ENCODE assay signal across 14 cellular contexts in genomic region chr2:240465268-240465764, GRCh38. TPM values are rescaled to one million over a fixed set of nuclear protein-coding genes. Genes with fewer than 3 reads are reported as not detected.
DNase-seq lines count a peak whose midpoint lies in the region; ATAC-seq and TF ChIP-seq lines count a peak whose summit lies in the region.
"Had no signal": no experiment of that assay in that cellular context is flagged by ENCODE, and none has a peak within 500 bp of the region (broad histone marks: within the 10 kb centered on the region; RNA-seq: fewer than 3 reads in every experiment).

No MANE protein-coding gene starts in this region.

- no peak overlapping the region for H3K27ac ChIP-seq in osteoblast (ENCODE audit: low read depth, low read length)
- H3K27ac ChIP-seq in MM.1S (ENCODE audit: low read length), result no peak overlapping the region
- no peak overlapping the region for H3K27ac ChIP-seq in gastroesophageal sphincter
- H3K27ac ChIP-seq: PC-9 had no signal

- H3K36me3 Mint-ChIP-seq in glutamatergic neuron (ENCODE audit: unreplicated experiment), result peaks cover 3% of the 10 kb centered on the region
- H3K36me3 Mint-ChIP-seq: IgD-negative memory B cell had no signal

- H3K9me2 ChIP-seq in MM.1S (replicated peaks; ENCODE audit: insufficient read depth, low read length), result no peaks in the 10 kb centered on the region

- H3K9ac ChIP-seq in MM.1S (ENCODE audit: low read length), result no peak overlapping the region

- peaks cover 26% of the 10 kb centered on the region for H3K27me3 Mint-ChIP-seq in glutamatergic neuron (ENCODE audit: unreplicated experiment)
- H3K27me3 Mint-ChIP-seq: IgD-negative memory B cell, T-helper 17 cell had no signal

- WGBS in gastroesophageal sphincter (ENCODE audit: low coverage in 1 of 2), 2 donors, result no CpG with 5 or more reads among the region's 22 CpGs

- H3K9me3 ChIP-seq in osteoblast (ENCODE audit: low read depth, low read length) (no peaks in the 10 kb centered on the region), MM.1S (replicated peaks; ENCODE audit: insufficient read depth, low read length) (no peaks in the 10 kb centered on the region), gastroesophageal sphincter (no peaks in the 10 kb centered on the region)

- H3K27me3 ChIP-seq in H7 (ENCODE audit: control insufficient read depth, insufficient read depth, low read length), result no peaks in the 10 kb centered on the region
- no peaks in the 10 kb centered on the region for H3K27me3 ChIP-seq in osteoblast (ENCODE audit: insufficient read depth, low read length)
- no peaks in the 10 kb centered on the region for H3K27me3 ChIP-seq in MM.1S (replicated peaks; ENCODE audit: insufficient read depth, low read length)
- peaks cover 3% of the 10 kb centered on the region for H3K27me3 ChIP-seq in gastroesophageal sphincter

- no peak for TF ChIP-seq CTCF in glutamatergic neuron (IDR thresholded peaks at IDR 0.05; ENCODE audit: partially characterized antibody, unreplicated experiment)
- no peak for TF ChIP-seq CTCF in osteoblast (IDR thresholded peaks at IDR 0.05; ENCODE audit: extremely low read depth, low read depth, low read length)
- TF ChIP-seq CTCF in MM.1S (IDR thresholded peaks at IDR 0.05; ENCODE audit: low read length), result no peak
- TF ChIP-seq CTCF in gastroesophageal sphincter (IDR thresholded peaks at IDR 0.05), result no peak

- H3K36me3 ChIP-seq in H7 (replicated peaks; ENCODE audit: control insufficient read depth, insufficient read depth, low read length), result peaks cover 3% of the 10 kb centered on the region
- H3K36me3 ChIP-seq in osteoblast (ENCODE audit: insufficient read depth, low read length), result peaks cover 8% of the 10 kb centered on the region
- no peaks in the 10 kb centered on the region for H3K36me3 ChIP-seq in MM.1S (replicated peaks; ENCODE audit: insufficient read depth, low read length)
- H3K36me3 ChIP-seq in gastroesophageal sphincter, result peaks cover 0 to 65% of the 10 kb centered on the region in 2 donors

- no peaks in the 10 kb centered on the region for H3F3A ChIP-seq in MM.1S (ENCODE audit: insufficient read depth, low read length)

- no peak overlapping the region for H3K4me3 Mint-ChIP-seq in glutamatergic neuron (ENCODE audit: unreplicated experiment)
- H3K4me3 Mint-ChIP-seq: IgD-negative memory B cell, T-helper 17 cell had no signal

- TF ChIP-seq EP300 in gastroesophageal sphincter (IDR thresholded peaks at IDR 0.05), result no peak

- no peaks in the 10 kb centered on the region for H3K4me1 ChIP-seq in osteoblast (ENCODE audit: insufficient read depth, low read length)
- no peaks in the 10 kb centered on the region for H3K4me1 ChIP-seq in MM.1S (ENCODE audit: low read length)
- no peaks in the 10 kb centered on the region for H3K4me1 ChIP-seq in gastroesophageal sphincter

- H3K9me3 Mint-ChIP-seq in glutamatergic neuron (ENCODE audit: unreplicated experiment), result peaks cover 25% of the 10 kb centered on the region

- H4K20me1 ChIP-seq in osteoblast (ENCODE audit: insufficient read depth, low read length), result peaks cover 1% of the 10 kb centered on the region
- H4K20me1 ChIP-seq in MM.1S (ENCODE audit: insufficient read depth, low read length), result no peaks in the 10 kb centered on the region

- H2AFZ ChIP-seq in osteoblast (ENCODE audit: low read length) (no peak overlapping the region), MM.1S (ENCODE audit: low read length) (no peak overlapping the region)
- H2AFZ ChIP-seq: PC-9 had no signal

- no peak for ATAC-seq in gastroesophageal sphincter
- no peak for ATAC-seq in SK-N-SH treated with all-trans-retinoic acid at 6 μM for 48 hours
- ATAC-seq: T-helper 17 cell had no signal

- peaks cover 2% of the 10 kb centered on the region for H3K4me1 Mint-ChIP-seq in glutamatergic neuron (ENCODE audit: low read depth, unreplicated experiment)
- H3K4me1 Mint-ChIP-seq: T-helper 17 cell had no signal

- no peak overlapping the region for H3K4me2 ChIP-seq in osteoblast (ENCODE audit: insufficient read depth, low read length)
- H3K4me2 ChIP-seq in MM.1S (ENCODE audit: low read depth, low read length), result no peak overlapping the region
- H3K4me2 ChIP-seq: PC-9 had no signal

- DNase-seq in Ammon's horn (ENCODE audit: low spot score), result peak; percentile 2
- peak; percentile 43 for DNase-seq in H7
- DNase-seq in glutamatergic neuron, result peak; percentile 17
- DNase-seq in osteoblast (ENCODE audit: insufficient read length, low spot score, missing footprints), result peak; percentile 73
- no peak for DNase-seq in MM.1S
- no peak for DNase-seq in hepatic stellate cell (ENCODE audit: low spot score)
- DNase-seq: C1 segment of cervical spinal cord, NCI-H1105 treated with DMSO at 0.1 percent for 48 hours, NCI-H446 treated with DMSO at 0.1 percent for 48 hours had no signal

- no peak for TF ChIP-seq POLR2A in gastroesophageal sphincter (IDR thresholded peaks at IDR 0.05)

- H3K79me2 ChIP-seq in osteoblast (ENCODE audit: insufficient read depth, low read length), result no peaks in the 10 kb centered on the region
- H3K79me2 ChIP-seq in MM.1S (ENCODE audit: low read length), result no peaks in the 10 kb centered on the region

- no peak overlapping the region for H3K27ac Mint-ChIP-seq in glutamatergic neuron (ENCODE audit: unreplicated experiment)
- H3K27ac Mint-ChIP-seq: IgD-negative memory B cell, T-helper 17 cell had no signal

- H3K4me3 ChIP-seq in H7 (ENCODE audit: insufficient read depth, low read depth, low read length), result no peak overlapping the region
- H3K4me3 ChIP-seq in osteoblast (ENCODE audit: insufficient read depth, low read length), result no peak overlapping the region
- no peak overlapping the region for H3K4me3 ChIP-seq in MM.1S (ENCODE audit: low read length)
- no peak overlapping the region for H3K4me3 ChIP-seq in gastroesophageal sphincter
- H3K4me3 ChIP-seq: PC-9 had no signal

TF ChIP-seq in SK-N-SH treated with all-trans-retinoic acid at 6 μM for 48 hours, 23 proteins besides CTCF, POLR2A, EP300 and RAD21 (continues in another document):
- TF ChIP-seq GLIS3 (CRISPR knock-in tag; IDR thresholded peaks at IDR 0.05) (no peak), ZNF8 (CRISPR knock-in tag; IDR thresholded peaks at IDR 0.05) (no peak), CREB5 (CRISPR knock-in tag; IDR thresholded peaks at IDR 0.05; ENCODE audit: low read depth) (no peak), ZNF70 (CRISPR knock-in tag; IDR thresholded peaks at IDR 0.05) (no peak), ZC3H10 (CRISPR knock-in tag; IDR thresholded peaks at IDR 0.05) (no peak), ZNF565 (CRISPR knock-in tag; conservative IDR thresholded peaks at IDR 0.05; ENCODE audit: low read depth) (no peak), RARB (CRISPR knock-in tag; IDR thresholded peaks at IDR 0.05) (no peak), BACH2 (CRISPR knock-in tag; IDR thresholded peaks at IDR 0.05; ENCODE audit: borderline replicate concordance) (no peak), TSHZ2 (CRISPR knock-in tag; IDR thresholded peaks at IDR 0.05) (no peak), POU6F1 (CRISPR knock-in tag; IDR thresholded peaks at IDR 0.05; ENCODE audit: borderline replicate concordance, low read depth) (no peak), ARNTL (CRISPR knock-in tag; IDR thresholded peaks at IDR 0.05; ENCODE audit: borderline replicate concordance, low read depth) (no peak)

RNA-seq across cellular contexts. Expression of gene GPC1, which starts 29.9 kb away (rescaled TPM):
- total RNA-seq in H7 (2014; rRNA removed; shearing (Covaris generic)), result 28.4 and 32.0 TPM in 2 replicates
- total RNA-seq in glutamatergic neuron (ENCODE audit: unreplicated experiment), result 155 TPM
- total RNA-seq in osteoblast, result 44.8 and 54.3 TPM in 2 replicates
- total RNA-seq in gastroesophageal sphincter, result 10 to 100 TPM; 22.5 to 73.9 (median 43.3) TPM

Comparison
In these comparisons a context has a peak if more than half of its experiments do, and no peak if none do; other contexts are left out.
1. DNase-seq: peak in Ammon's horn (single experiment), H7 (single experiment), glutamatergic neuron (single experiment) and osteoblast (single experiment); none in MM.1S (single experiment) and hepatic stellate cell (single experiment).